In the genomic region with DNA sequence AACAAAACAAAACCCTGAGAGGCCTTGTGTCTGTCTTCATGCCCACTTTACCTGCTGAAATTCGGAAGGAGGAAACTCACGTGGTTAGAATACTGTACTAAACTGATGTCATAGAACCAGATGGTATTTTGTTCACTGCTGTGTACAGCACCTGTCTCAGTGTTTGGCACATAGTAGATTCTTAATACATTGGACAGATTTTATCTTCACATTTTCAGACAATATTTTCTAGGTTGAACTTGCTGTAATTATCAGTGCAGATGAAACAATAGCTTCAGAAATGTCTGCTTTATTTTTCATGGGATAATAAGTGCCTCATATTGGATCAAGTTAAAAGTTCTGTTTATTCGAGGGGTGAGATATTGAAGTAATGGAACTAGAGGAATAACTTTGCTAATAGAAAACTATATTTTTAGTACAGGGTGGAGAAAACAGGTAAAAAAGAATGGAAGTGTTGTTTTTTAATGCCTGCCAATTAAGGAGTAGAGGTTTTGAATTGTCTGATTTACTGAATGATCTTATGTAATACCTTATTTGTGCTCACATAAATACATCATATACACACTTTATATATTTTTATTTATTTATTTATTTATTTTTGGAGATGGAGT, we compare ENCODE assay signal across 18 cellular contexts. TPM values are rescaled to one million over a fixed set of nuclear protein-coding genes. Genes with fewer than 3 reads are reported as not detected.
DNase-seq lines count a peak whose midpoint lies in the region; ATAC-seq and TF ChIP-seq lines count a peak whose summit lies in the region.
"Had no signal": no experiment of that assay in that cellular context is flagged by ENCODE, and none has a peak within 500 bp of the region (broad histone marks: within the 10 kb centered on the region; RNA-seq: fewer than 3 reads in every experiment).

No MANE protein-coding gene starts in this region.

- no peaks in the 10 kb centered on the region for H3K27me3 Mint-ChIP-seq in activated CD4-positive, alpha-beta memory T cell treated with anti-CD3 and anti-CD28 coated beads, Interleukin-2, amount 10 ng/mL, durations not matched to agents 7 days and 5 days
- no peaks in the 10 kb centered on the region for H3K27me3 Mint-ChIP-seq in activated CD4-positive, alpha-beta memory T cell treated with anti-CD3 and anti-CD28 coated beads for 36 hours
- H3K27me3 Mint-ChIP-seq in CD4-positive, CD25-positive, alpha-beta regulatory T cell: no peaks in the 10 kb centered on the region

- no peak for DNase-seq in activated CD4-positive, alpha-beta memory T cell treated with anti-CD3 and anti-CD28 coated beads, Interleukin-2, amount 10 ng/mL, durations not matched to agents 7 days and 5 days
- DNase-seq in activated CD4-positive, alpha-beta memory T cell treated with anti-CD3 and anti-CD28 coated beads for 36 hours: no peak
- peak in 1 of 3 donors; percentile 23 for DNase-seq in CD4-positive, CD25-positive, alpha-beta regulatory T cell
- DNase-seq in NCI-H2171 treated with DMSO at 0.1 percent for 48 hours (lab: John Stamatoyannopoulos, UW) (peak; percentile 92), cerebellar cortex (ENCODE audit: low spot score) (peak; percentile 93), D341Med (ENCODE audit: low spot score) (no peak), mucosa of descending colon (no peak)
- DNase-seq: 8988T, DMS53, HCEC 1CT, Kasumi-1, NCI-H1436 treated with DMSO at 0.1 percent for 48 hours, NCI-H2107, NCI-H69, PC-9 had no signal

- CTCF ChIA-PET in activated CD4-positive, alpha-beta memory T cell treated with anti-CD3 and anti-CD28 coated beads, Interleukin-2, amount 10 ng/mL, durations not matched to agents 7 days and 5 days (lab: Charles Lee): no interaction called here
- CTCF ChIA-PET in activated CD4-positive, alpha-beta memory T cell treated with anti-CD3 and anti-CD28 coated beads for 36 hours (lab: Charles Lee): no interaction called here

- intact Hi-C loops in activated CD4-positive, alpha-beta memory T cell treated with anti-CD3 and anti-CD28 coated beads for 36 hours (cut with micrococcal nuclease): no loop called here
- intact Hi-C loops in mucosa of descending colon (cut with DNase I, micrococcal nuclease): no loop called here

- no peaks in the 10 kb centered on the region for H3K4me1 ChIP-seq in CD4-positive, CD25-positive, alpha-beta regulatory T cell (ENCODE audit: control insufficient read depth, insufficient read depth, low read length, poor library complexity, severe bottlenecking)
- H3K4me1 ChIP-seq in mucosa of descending colon (ENCODE audit: low read depth): no peaks in the 10 kb centered on the region
- H3K4me1 ChIP-seq: BLaER1 had no signal

- POLR2A ChIA-PET in activated CD4-positive, alpha-beta memory T cell treated with anti-CD3 and anti-CD28 coated beads, Interleukin-2, amount 10 ng/mL, durations not matched to agents 7 days and 5 days (lab: Charles Lee): interaction anchor here (0.7 kb wide), 1 partner anchor 409 kb away, joined by 3 read pairs; no protein-coding TSS in a partner anchor
- POLR2A ChIA-PET in activated CD4-positive, alpha-beta memory T cell treated with anti-CD3 and anti-CD28 coated beads for 36 hours (lab: Charles Lee): no interaction called here

- no peak overlapping the region for H3K4me3 Mint-ChIP-seq in activated CD4-positive, alpha-beta memory T cell treated with anti-CD3 and anti-CD28 coated beads, Interleukin-2, amount 10 ng/mL, durations not matched to agents 7 days and 5 days
- no peak overlapping the region for H3K4me3 Mint-ChIP-seq in activated CD4-positive, alpha-beta memory T cell treated with anti-CD3 and anti-CD28 coated beads for 36 hours
- H3K4me3 Mint-ChIP-seq in CD4-positive, CD25-positive, alpha-beta regulatory T cell: no peak overlapping the region

- no peaks in the 10 kb centered on the region for H3K9me3 ChIP-seq in CD4-positive, CD25-positive, alpha-beta regulatory T cell (ENCODE audit: control insufficient read depth in 2 of 2, low read length in 2 of 2)
- H3K9me3 ChIP-seq in mucosa of descending colon: no peaks in the 10 kb centered on the region

- H3K9me3 Mint-ChIP-seq in activated CD4-positive, alpha-beta memory T cell treated with anti-CD3 and anti-CD28 coated beads, Interleukin-2, amount 10 ng/mL, durations not matched to agents 7 days and 5 days: no peaks in the 10 kb centered on the region
- H3K9me3 Mint-ChIP-seq in activated CD4-positive, alpha-beta memory T cell treated with anti-CD3 and anti-CD28 coated beads for 36 hours: no peaks in the 10 kb centered on the region
- no peaks in the 10 kb centered on the region for H3K9me3 Mint-ChIP-seq in CD4-positive, CD25-positive, alpha-beta regulatory T cell

- TF ChIP-seq CTCF in mucosa of descending colon (IDR thresholded peaks at IDR 0.05): no peak

- H3K36me3 Mint-ChIP-seq in activated CD4-positive, alpha-beta memory T cell treated with anti-CD3 and anti-CD28 coated beads, Interleukin-2, amount 10 ng/mL, durations not matched to agents 7 days and 5 days (ENCODE audit: low read depth): peaks cover 41% of the 10 kb centered on the region
- peaks cover 28% of the 10 kb centered on the region for H3K36me3 Mint-ChIP-seq in activated CD4-positive, alpha-beta memory T cell treated with anti-CD3 and anti-CD28 coated beads for 36 hours
- H3K36me3 Mint-ChIP-seq in CD4-positive, CD25-positive, alpha-beta regulatory T cell: peaks cover 11% of the 10 kb centered on the region

- no peaks in the 10 kb centered on the region for H3K27me3 ChIP-seq in CD4-positive, CD25-positive, alpha-beta regulatory T cell (ENCODE audit: control insufficient read depth, insufficient read depth, low read length)
- H3K27me3 ChIP-seq: BLaER1 had no signal

- no peak for ATAC-seq in CD4-positive, CD25-positive, alpha-beta regulatory T cell (ENCODE audit: low read depth in 2 of 2)
- ATAC-seq in HG02642 (IDR thresholded peaks at IDR 0.05; ENCODE audit: poor library complexity, unreplicated experiment): no peak
- no peak for ATAC-seq in mucosa of descending colon
- ATAC-seq: GM12878 had no signal

- no peaks in the 10 kb centered on the region for H3K4me1 Mint-ChIP-seq in activated CD4-positive, alpha-beta memory T cell treated with anti-CD3 and anti-CD28 coated beads, Interleukin-2, amount 10 ng/mL, durations not matched to agents 7 days and 5 days
- H3K4me1 Mint-ChIP-seq in activated CD4-positive, alpha-beta memory T cell treated with anti-CD3 and anti-CD28 coated beads for 36 hours (ENCODE audit: low read depth): no peaks in the 10 kb centered on the region
- H3K4me1 Mint-ChIP-seq in CD4-positive, CD25-positive, alpha-beta regulatory T cell: peaks cover 0 to 11% (median 9%) of the 10 kb centered on the region in 4 donors

- H3K36me3 ChIP-seq in CD4-positive, CD25-positive, alpha-beta regulatory T cell (ENCODE audit: control insufficient read depth, insufficient read depth, low read length): peaks cover 58% of the 10 kb centered on the region
- peaks cover 15% of the 10 kb centered on the region for H3K36me3 ChIP-seq in mucosa of descending colon (ENCODE audit: low read depth)

- H3K4me3 ChIP-seq in CD4-positive, CD25-positive, alpha-beta regulatory T cell (ENCODE audit: low read depth, low read length): no peak overlapping the region
- no peak overlapping the region for H3K4me3 ChIP-seq in mucosa of descending colon
- H3K4me3 ChIP-seq: BLaER1, GM12878, PC-9 had no signal

- H3K27ac Mint-ChIP-seq in activated CD4-positive, alpha-beta memory T cell treated with anti-CD3 and anti-CD28 coated beads, Interleukin-2, amount 10 ng/mL, durations not matched to agents 7 days and 5 days: peak overlapping the region; percentile 16
- no peak overlapping the region for H3K27ac Mint-ChIP-seq in activated CD4-positive, alpha-beta memory T cell treated with anti-CD3 and anti-CD28 coated beads for 36 hours
- peak overlapping the region; percentile 10 to 33 (median 27) for H3K27ac Mint-ChIP-seq in CD4-positive, CD25-positive, alpha-beta regulatory T cell

- H3K27ac ChIP-seq in CD4-positive, CD25-positive, alpha-beta regulatory T cell (ENCODE audit: insufficient read depth, low read length, poor library complexity, severe bottlenecking): no peak overlapping the region
- H3K27ac ChIP-seq: BLaER1, PC-9 had no signal

RNA-seq across cellular contexts. Expression of a gene that starts 23.7 kb away (rescaled TPM):
- 10 to 100 TPM; 55.4 to 55.6 TPM for total RNA-seq in activated CD4-positive, alpha-beta memory T cell treated with anti-CD3 and anti-CD28 coated beads, Interleukin-2, amount 10 ng/mL, durations not matched to agents 7 days and 5 days
- 10 to 100 TPM; 79.7 to 81.1 TPM for total RNA-seq in activated CD4-positive, alpha-beta memory T cell treated with anti-CD3 and anti-CD28 coated beads for 36 hours
- total RNA-seq in CD4-positive, CD25-positive, alpha-beta regulatory T cell: 37.9 TPM
- 10 to 100 TPM; 34.2 to 48.6 (median 44.7) TPM for polyA plus RNA-seq in CD4-positive, CD25-positive, alpha-beta regulatory T cell
- 10 to 100 TPM; 70.7 to 96.7 (median 72.4) TPM for total RNA-seq in mucosa of descending colon

RNA-seq across cellular contexts. Expression of a gene that starts 54.3 kb away (rescaled TPM):
- total RNA-seq in activated CD4-positive, alpha-beta memory T cell treated with anti-CD3 and anti-CD28 coated beads, Interleukin-2, amount 10 ng/mL, durations not matched to agents 7 days and 5 days: 10 to 100 TPM; 30.5 to 31.1 TPM
- 10 to 100 TPM; 40.1 to 44.0 TPM for total RNA-seq in activated CD4-positive, alpha-beta memory T cell treated with anti-CD3 and anti-CD28 coated beads for 36 hours
- 31.9 TPM for total RNA-seq in CD4-positive, CD25-positive, alpha-beta regulatory T cell
- 10 to 100 TPM; 18.5 to 23.0 (median 19.4) TPM for polyA plus RNA-seq in CD4-positive, CD25-positive, alpha-beta regulatory T cell
- 10 to 100 TPM; 25.8 to 50.2 (median 32.8) TPM for total RNA-seq in mucosa of descending colon

Comparison
In these comparisons a context has a peak if more than half of its experiments do, and no peak if none do; other contexts are left out.
1. DNase-seq: peak in NCI-H2171 treated with DMSO at 0.1 percent for 48 hours (single experiment) and cerebellar cortex (single experiment); none in activated CD4-positive, alpha-beta memory T cell treated with anti-CD3 and anti-CD28 coated beads, Interleukin-2, amount 10 ng/mL, durations not matched to agents 7 days and 5 days (single experiment), activated CD4-positive, alpha-beta memory T cell treated with anti-CD3 and anti-CD28 coated beads for 36 hours (single experiment), D341Med (single experiment) and mucosa of descending colon (0 of 3).